Comparison of ENCODE assay signal across 16 cellular contexts in the genomic region with DNA sequence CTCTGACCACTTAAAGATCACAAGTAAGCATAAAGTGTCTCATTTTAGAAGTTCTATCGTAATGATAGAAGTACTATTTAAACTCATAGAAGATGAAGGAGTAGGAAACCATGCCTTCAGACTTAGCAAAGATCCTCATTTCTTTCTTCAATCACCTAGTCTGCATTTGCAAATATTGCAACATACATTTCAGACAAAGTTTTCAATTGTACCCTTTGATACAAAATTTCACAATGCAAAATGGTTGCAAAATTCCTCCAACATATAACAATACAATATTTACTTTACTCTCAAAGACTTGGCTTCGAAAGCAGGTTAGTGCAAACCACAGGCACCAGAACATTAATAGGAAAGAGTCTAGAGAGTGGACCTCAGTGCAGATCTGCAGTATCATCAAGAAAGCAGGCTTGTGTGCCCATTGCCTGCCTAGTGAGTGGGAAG. TPM values are rescaled to one million over a fixed set of nuclear protein-coding genes. Genes with fewer than 3 reads are reported as not detected.
DNase-seq lines count a peak whose midpoint lies in the region; ATAC-seq and TF ChIP-seq lines count a peak whose summit lies in the region.
"Had no signal": no experiment of that assay in that cellular context is flagged by ENCODE, and none has a peak within 500 bp of the region (broad histone marks: within the 10 kb centered on the region; RNA-seq: fewer than 3 reads in every experiment).

No MANE protein-coding gene starts in this region.

- TF ChIP-seq POLR2A in lower leg skin (IDR thresholded peaks at IDR 0.05) (no peak), heart left ventricle (IDR thresholded peaks at IDR 0.05) (no peak)

- in situ Hi-C loops in mammary epithelial cell (cut with MboI; ENCODE audit: low sequenced_read_pairs in 2 of 2): loop anchor here in 1 of 2 donors (10.0 kb wide), 1 partner anchor 113 kb away; no protein-coding TSS in a partner anchor

- 0% methylated on average over 2 of the region's 2 CpGs for WGBS in mammary epithelial cell (ENCODE audit: low coverage, missing lambda C conversion rate)
- 47% methylated on average over 2 of the region's 2 CpGs for WGBS in liver
- 70 to 71% methylated on average over 2 of the region's 2 CpGs for WGBS in lower leg skin, 2 donors
- WGBS in heart left ventricle, 4 donors: 71 to 74% (median 71%) methylated on average over 2 of the region's 2 CpGs

- no peaks in the 10 kb centered on the region for H3K36me3 ChIP-seq in mammary epithelial cell (ENCODE audit: insufficient read depth, low read length)
- H3K36me3 ChIP-seq in liver (ENCODE audit: control insufficient read depth in 4 of 4, insufficient read depth in 3 of 4, low read depth in 1 of 4, low read length in 3 of 4): no peaks in the 10 kb centered on the region
- H3K36me3 ChIP-seq in heart left ventricle: no peaks in the 10 kb centered on the region
- H3K36me3 ChIP-seq: ascending aorta had no signal

- DNase-seq in Calu3: peak; percentile 38
- peak; percentile 50 for DNase-seq in NCI-H226
- peak; percentile 88 for DNase-seq in mammary epithelial cell
- DNase-seq in lower leg skin (ENCODE audit: low spot score in 2 of 2): no peak
- no peak for DNase-seq in heart left ventricle
- DNase-seq in NCI-H510A (lab: John Stamatoyannopoulos, UW): no peak
- DNase-seq: activated CD4-positive, alpha-beta T cell treated with anti-CD3 and anti-CD28 coated beads, Interleukin-2, amount 10 ng/mL, durations not matched to agents 24 days and 14 days; KBM-7; NCI-H2081; posterior cingulate gyrus; T-helper 17 cell had no signal

- TF ChIP-seq RAD21 in liver (IDR thresholded peaks at IDR 0.05): peak; percentile 25 to 36

- no peaks in the 10 kb centered on the region for H4K20me1 ChIP-seq in mammary epithelial cell (ENCODE audit: insufficient read depth, low read length)

- H3K27me3 ChIP-seq in mammary epithelial cell (ENCODE audit: insufficient read depth, low read length) (no peaks in the 10 kb centered on the region), liver (ENCODE audit: control insufficient read depth in 4 of 4, insufficient read depth in 4 of 4, low read length in 3 of 4) (peaks cover 0 to 2% (median 0%) of the 10 kb centered on the region in 4 donors), heart left ventricle (peaks cover 0 to 29% (median 3%) of the 10 kb centered on the region in 9 donors)
- H3K27me3 ChIP-seq: ascending aorta had no signal

- H3K27ac ChIP-seq in mammary epithelial cell (ENCODE audit: insufficient read depth, low read depth, low read length): peak overlapping the region; percentile 99
- no peak overlapping the region for H3K27ac ChIP-seq in liver (ENCODE audit: low read depth in 1 of 2, low read length in 2 of 2)
- H3K27ac ChIP-seq in heart left ventricle: no peak overlapping the region
- H3K27ac ChIP-seq: ascending aorta had no signal

- H3K9me3 Mint-ChIP-seq in Calu3 (ENCODE audit: low read depth, unreplicated experiment): peaks cover 2% of the 10 kb centered on the region
- H3K9me3 Mint-ChIP-seq: activated CD4-positive, alpha-beta T cell treated with anti-CD3 and anti-CD28 coated beads, Interleukin-2, amount 10 ng/mL, durations not matched to agents 24 days and 14 days; activated T-helper 2 cell treated with anti-CD3 and anti-CD28 coated beads, Interferon-gamma antibody, Interleukin-2, Interleukin-4, amounts not matched to agents 10 μg/mL and 5 μg/mL and 100 μg/mL, durations not matched to agents 14 hours and 24 hours and 36 hours had no signal

- H3K36me3 Mint-ChIP-seq in Calu3 (ENCODE audit: insufficient read depth, unreplicated experiment): peaks cover 7% of the 10 kb centered on the region

- CTCF ChIA-PET in Calu3 (lab: Charles Lee): interaction anchor here (2.1 kb wide), 1 partner anchor 16 kb away, joined by 12 read pairs; the partner anchor contains the start of gene ROS1
- CTCF ChIA-PET in mammary epithelial cell (lab: Charles Lee; ENCODE audit: low non-redundant PET): no interaction called here

- dilution Hi-C loops in mammary epithelial cell (cut with HindIII; ENCODE audit: low sequenced_read_pairs): loop anchor here (5.0 kb wide), 1 partner anchor 45 kb away; no protein-coding TSS in a partner anchor

- H3K4me3 ChIP-seq in mammary epithelial cell (replicated peaks in 1 of 3; ENCODE audit: insufficient read depth in 1 of 3, low read depth in 2 of 3, low read length in 3 of 3): peak overlapping the region in 2 of 3 experiments; percentile 25 to 33
- no peak overlapping the region for H3K4me3 ChIP-seq in liver (ENCODE audit: low read depth in 1 of 3, low read length in 3 of 3)
- H3K4me3 ChIP-seq in lower leg skin (ENCODE audit: low read depth, poor library complexity, severe bottlenecking): no peak overlapping the region
- H3K4me3 ChIP-seq in heart left ventricle: no peak overlapping the region
- H3K4me3 ChIP-seq: ascending aorta had no signal

- H3K79me2 ChIP-seq in mammary epithelial cell (ENCODE audit: insufficient read depth, low read length): no peaks in the 10 kb centered on the region

- H3K9me3 ChIP-seq in mammary epithelial cell (replicated peaks; ENCODE audit: insufficient read depth, low read length) (no peaks in the 10 kb centered on the region), liver (ENCODE audit: control insufficient read depth in 4 of 4, low read length in 3 of 4) (no peaks in the 10 kb centered on the region), heart left ventricle (no peaks in the 10 kb centered on the region)
- H3K9me3 ChIP-seq: ascending aorta had no signal

- intact Hi-C loops in Calu3 (cut with micrococcal nuclease; ENCODE audit: unreplicated experiment): loop anchor here (5.0 kb wide), 1 partner anchor 1210 kb away; the partner anchor contains the start of gene CEP85L
- intact Hi-C loops in mammary epithelial cell (cut with micrococcal nuclease): loop anchor here (2.0 to 5.0 kb wide), 3 partner anchors 55 to 275 kb away; partner anchors contain the start of gene NUS1
- intact Hi-C loops in lower leg skin (cut with DNase I; ENCODE audit: low total_unique reads): no loop called here
- intact Hi-C loops in heart left ventricle (cut with DNase I): loop anchor here in 3 of 10 donors (10.0 kb wide), 2 partner anchors 87 to 97 kb away; no protein-coding TSS in a partner anchor

- H3K4me3 Mint-ChIP-seq in Calu3 (ENCODE audit: low read depth, unreplicated experiment): peak overlapping the region; percentile 33
- H3K4me3 Mint-ChIP-seq: activated CD4-positive, alpha-beta T cell treated with anti-CD3 and anti-CD28 coated beads, Interleukin-2, amount 10 ng/mL, durations not matched to agents 24 days and 14 days; T-helper 17 cell had no signal

- peaks cover 24% of the 10 kb centered on the region for H3K4me1 Mint-ChIP-seq in Calu3 (ENCODE audit: low read depth, unreplicated experiment)
- H3K4me1 Mint-ChIP-seq: activated CD4-positive, alpha-beta T cell treated with anti-CD3 and anti-CD28 coated beads, Interleukin-2, amount 10 ng/mL, durations not matched to agents 24 days and 14 days; T-helper 17 cell had no signal

- no peak overlapping the region for H2AFZ ChIP-seq in mammary epithelial cell (ENCODE audit: low read depth, low read length)

- ATAC-seq in heart left ventricle: no peak
- no peak for ATAC-seq in HG02970 (IDR thresholded peaks at IDR 0.05; ENCODE audit: low FRiP score, unreplicated experiment)
- ATAC-seq: T-helper 17 cell had no signal

- H3K4me2 ChIP-seq in mammary epithelial cell (ENCODE audit: insufficient read depth, low read depth, low read length): peak overlapping the region; percentile 70

- peak overlapping the region; percentile 91 for H3K27ac Mint-ChIP-seq in Calu3 (ENCODE audit: unreplicated experiment)
- H3K27ac Mint-ChIP-seq: activated CD4-positive, alpha-beta T cell treated with anti-CD3 and anti-CD28 coated beads, Interleukin-2, amount 10 ng/mL, durations not matched to agents 24 days and 14 days; activated T-helper 2 cell treated with anti-CD3 and anti-CD28 coated beads, Interferon-gamma antibody, Interleukin-2, Interleukin-4, amounts not matched to agents 10 μg/mL and 5 μg/mL and 100 μg/mL, durations not matched to agents 14 hours and 24 hours and 36 hours; T-helper 17 cell had no signal

- no peaks in the 10 kb centered on the region for H3K27me3 Mint-ChIP-seq in Calu3 (ENCODE audit: unreplicated experiment)

- H3K9ac ChIP-seq in mammary epithelial cell (ENCODE audit: insufficient read depth, low read length) (peak overlapping the region; percentile 76), liver (ENCODE audit: low read depth in 1 of 2, low read length in 2 of 2) (no peak overlapping the region)

- BruUV-seq in Calu3 (replicated peaks; lab: Mats Ljungman, UMichigan) (TSS peak; percentile 78), mammary epithelial cell (replicated peaks; lab: Mats Ljungman, UMichigan) (TSS peak; percentile 12)

- TF ChIP-seq CTCF in Calu3 (IDR thresholded peaks at IDR 0.05; ENCODE audit: unreplicated experiment): no peak
- no peak for TF ChIP-seq CTCF in mammary epithelial cell (conservative IDR thresholded peaks at IDR 0.05 in 1 of 2, IDR thresholded peaks at IDR 0.05 in 1 of 2; ENCODE audit: extremely low read depth in 1 of 2, insufficient read depth in 1 of 2, low read depth in 1 of 2, low read length in 2 of 2)
- no peak for TF ChIP-seq CTCF in liver (IDR thresholded peaks at IDR 0.05; ENCODE audit: low read depth, low read length, missing input control)
- TF ChIP-seq CTCF in lower leg skin (IDR thresholded peaks at IDR 0.05): no peak
- no peak for TF ChIP-seq CTCF in heart left ventricle (IDR thresholded peaks at IDR 0.05)

- H3K4me1 ChIP-seq in mammary epithelial cell (ENCODE audit: insufficient read depth, low read length): peaks cover 42% of the 10 kb centered on the region
- H3K4me1 ChIP-seq in liver (ENCODE audit: control insufficient read depth in 4 of 4, insufficient read depth in 4 of 4, low read length in 3 of 4): peaks cover 0 to 8% (median 3%) of the 10 kb centered on the region in 4 donors
- peaks cover 0 to 3% (median 0%) of the 10 kb centered on the region in 12 donors for H3K4me1 ChIP-seq in heart left ventricle
- H3K4me1 ChIP-seq: ascending aorta had no signal

RNA-seq across cellular contexts. Expression of gene ROS1, which starts 16.1 kb away (rescaled TPM):
- total RNA-seq in Calu3 (2022) (5.1 and 8.1 TPM in 2 replicates), mammary epithelial cell (1 to 10 TPM; 1.5 to 5.2 TPM), liver (not detected), lower leg skin (1 to 10 TPM in 2 of 4 donors, under 1 TPM in 2; 0.11 to 1.3 (median 0.78) TPM), heart left ventricle (under 1 TPM in 3 of 9 donors, not detected in 6; 0.04 to 0.07 (median 0.06) TPM)
- polyA plus RNA-seq in mammary epithelial cell (6.9 TPM), liver (under 1 TPM in 1 of 2 donors, not detected in 1; under 0.01 TPM), heart left ventricle (under 1 TPM in 1 of 2 donors, not detected in 1; 0.01 TPM)
- 10.9 TPM for polyA minus RNA-seq in mammary epithelial cell
- total RNA-seq: activated CD4-positive, alpha-beta T cell treated with anti-CD3 and anti-CD28 coated beads, Interleukin-2, amount 10 ng/mL, durations not matched to agents 24 days and 14 days; activated T-helper 2 cell treated with anti-CD3 and anti-CD28 coated beads, Interferon-gamma antibody, Interleukin-2, Interleukin-4, amounts not matched to agents 10 μg/mL and 5 μg/mL and 100 μg/mL, durations not matched to agents 14 hours and 24 hours and 36 hours; ascending aorta; T-helper 17 cell; urinary bladder had no signal
- polyA plus RNA-seq: urinary bladder had no signal

RNA-seq across cellular contexts. Expression of gene DCBLD1, which starts 40.6 kb away (rescaled TPM):
- total RNA-seq in Calu3 (2022) (22.3 and 28.2 TPM in 2 replicates), mammary epithelial cell (10 to 100 TPM; 34.6 to 84.0 TPM), liver (10 to 100 TPM in 1 of 2 donors, 1 to 10 TPM in 1; 2.7 to 10.4 TPM), lower leg skin (1 to 10 TPM; 2.4 to 8.0 (median 3.3) TPM), heart left ventricle (10 to 100 TPM in 1 of 9 donors, 1 to 10 TPM in 8; 3.1 to 11.4 (median 4.1) TPM)
- polyA plus RNA-seq in mammary epithelial cell (30.9 TPM), liver (1 to 10 TPM; 4.3 to 4.6 TPM), heart left ventricle (1 to 10 TPM; 2.9 to 3.5 TPM)
- 37.9 TPM for polyA minus RNA-seq in mammary epithelial cell

Comparison
In these comparisons a context has a peak if more than half of its experiments do, and no peak if none do; other contexts are left out.
1. DNase-seq: peak in Calu3 (single experiment), NCI-H226 (single experiment) and mammary epithelial cell (single experiment); none in lower leg skin (0 of 2), heart left ventricle (0 of 5) and NCI-H510A (single experiment).
2. H3K4me3 ChIP-seq: peak in mammary epithelial cell (2 of 3); none in liver (0 of 3), lower leg skin (single experiment) and heart left ventricle (0 of 12).